In genomic region chr19:52322429-52322828, GRCh38 we compare ENCODE assay signal across 12 cellular contexts.
"Had no signal": no experiment of that assay in that cellular context is flagged by ENCODE, and none has a peak within 500 bp of the region (broad histone marks: within the 10 kb centered on the region; RNA-seq: fewer than 3 reads in every experiment).

No MANE protein-coding gene starts in this region.

- H3K4me1 ChIP-seq: stomach, thyroid gland, uterus had no signal

- H3K36me3 ChIP-seq: uterus had no signal

- H3K4me3 ChIP-seq: stomach, thyroid gland, uterus had no signal

- H3K4me1 Mint-ChIP-seq: immature natural killer cell had no signal

- H3K4me3 Mint-ChIP-seq: activated naive CD4-positive, alpha-beta T cell treated with anti-CD3 and anti-CD28 coated beads for 36 hours; immature natural killer cell had no signal

- DNase-seq: activated CD4-positive, alpha-beta T cell treated with anti-CD3 and anti-CD28 coated beads for 48 hours; activated naive CD4-positive, alpha-beta T cell treated with anti-CD3 and anti-CD28 coated beads for 36 hours; effector CD8-positive, alpha-beta T cell; hypothalamus; immature natural killer cell; left colon; mammary epithelial cell; stimulated activated CD4-positive, alpha-beta T cell treated with anti-CD3 and anti-CD28 coated beads, Interleukin-4, amount 100 ng/mL, for 4 hours; stomach; thyroid gland; uterus; WERI-Rb-1 had no signal

- H3K27ac ChIP-seq: stomach, thyroid gland, uterus, WERI-Rb-1 had no signal

- H3K27ac Mint-ChIP-seq: activated naive CD4-positive, alpha-beta T cell treated with anti-CD3 and anti-CD28 coated beads for 36 hours; immature natural killer cell had no signal

- ATAC-seq: left colon had no signal

- H3K27me3 ChIP-seq: stomach, thyroid gland, uterus had no signal
